In the genomic region with DNA sequence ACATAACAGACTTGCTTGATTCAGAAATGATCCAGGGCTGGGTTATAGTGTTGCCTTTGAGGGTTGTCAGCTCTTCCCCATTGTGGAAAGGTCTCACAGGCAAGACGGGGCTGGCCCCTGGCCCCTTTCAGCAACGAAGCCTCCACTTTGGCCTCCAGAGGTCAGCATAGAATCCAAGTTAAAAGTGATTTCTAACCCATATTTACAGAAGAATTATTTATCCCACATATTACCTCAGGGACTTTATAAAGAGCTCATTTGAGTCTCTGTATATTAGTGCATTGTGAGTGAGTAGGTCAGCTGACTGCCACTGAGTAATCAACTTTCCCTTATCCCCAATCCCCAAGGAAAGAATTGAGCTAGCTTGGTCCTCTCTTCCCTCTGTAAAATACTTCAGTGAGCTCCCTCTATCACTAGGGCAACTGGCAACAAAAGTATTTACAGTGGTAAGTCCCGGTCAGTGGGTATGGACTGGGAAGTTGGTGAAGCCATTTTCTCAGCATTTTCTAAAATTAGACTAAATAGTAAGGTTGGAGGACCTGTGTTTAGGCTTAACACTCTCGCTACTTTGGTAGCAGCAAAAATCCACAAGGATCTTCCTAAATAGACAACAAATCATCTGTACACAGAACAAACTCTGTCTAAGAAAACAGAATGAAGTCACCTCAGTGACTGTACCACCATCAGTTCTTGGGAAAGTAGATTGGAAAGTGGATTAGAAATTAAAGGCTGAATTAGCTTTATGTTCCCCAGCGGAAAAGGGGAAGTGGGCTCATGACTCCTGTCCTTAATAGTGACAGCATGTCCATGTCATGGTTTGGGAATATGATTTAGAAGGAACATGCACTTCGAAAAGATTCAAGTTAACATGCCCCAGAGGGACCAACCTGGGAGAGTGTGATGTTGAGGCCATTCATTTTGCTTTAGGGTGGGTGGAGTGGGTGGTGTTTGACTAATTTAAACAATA, we compare ENCODE assay signal across 17 cellular contexts.
DNase-seq lines count a peak whose midpoint lies in the region; TF ChIP-seq lines count a peak whose summit lies in the region.
"Had no signal": no experiment of that assay in that cellular context is flagged by ENCODE, and none has a peak within 500 bp of the region (broad histone marks: within the 10 kb centered on the region; RNA-seq: fewer than 3 reads in every experiment).

No MANE protein-coding gene starts in this region.

- TF ChIP-seq CTCF in neural progenitor cell (IDR thresholded peaks at IDR 0.05), result peak; percentile 47
- no peak for TF ChIP-seq CTCF in osteocyte (IDR thresholded peaks at IDR 0.05)

- peaks cover 96% of the 10 kb centered on the region for H3K4me1 ChIP-seq in neural progenitor cell
- H3K4me1 ChIP-seq: gastrocnemius medialis, thyroid gland had no signal

- H3F3A ChIP-seq in neural progenitor cell (ENCODE audit: low read depth), result peaks cover 76% of the 10 kb centered on the region

- H3K9me3 ChIP-seq in neural progenitor cell (ENCODE audit: low read depth), result no peaks in the 10 kb centered on the region
- H3K9me3 ChIP-seq: gastrocnemius medialis, MG63, thyroid gland had no signal

- H3K36me3 Mint-ChIP-seq in neural progenitor cell (no peaks in the 10 kb centered on the region), osteocyte (ENCODE audit: unreplicated experiment) (peaks cover 3% of the 10 kb centered on the region)
- H3K36me3 Mint-ChIP-seq: brain had no signal

- DNase-seq in NCI-H2107 treated with DMSO at 0.1 percent for 48 hours (lab: John Stamatoyannopoulos, UW; ENCODE audit: unreplicated experiment), result peak; percentile 49
- DNase-seq in NCI-H2107 (lab: John Stamatoyannopoulos, UW), result no peak
- peak; percentile 5 for DNase-seq in LHCN-M2 (ENCODE audit: low read depth)
- DNase-seq in SK-N-DZ (ENCODE audit: low spot score), result peak; percentile 44
- peak; percentile 47 for DNase-seq in neural progenitor cell (ENCODE audit: low spot score)
- no peak for DNase-seq in activated CD4-positive, alpha-beta T cell treated with anti-CD3 and anti-CD28 coated beads, Interleukin-2, amount 50 U/mL, for 1 hour
- DNase-seq in hippocampal formation (lab: John Stamatoyannopoulos, UW), result no peak
- DNase-seq in osteocyte (ENCODE audit: extremely low spot score, unreplicated experiment), result no peak
- DNase-seq: effector CD4-positive, alpha-beta T cell; gastrocnemius medialis; kidney glomerular epithelial cell; MG63; posterior cingulate gyrus; stimulated activated CD8-positive, alpha-beta memory T cell treated with anti-CD3 and anti-CD28 coated beads, Interleukin-4, amount 100 ng/mL, for 48 hours; T1000; thyroid gland had no signal

- H3K27me3 ChIP-seq in neural progenitor cell, result peaks cover 30% of the 10 kb centered on the region
- H3K27me3 ChIP-seq: gastrocnemius medialis, MG63, thyroid gland had no signal

- no peak overlapping the region for H3K27ac Mint-ChIP-seq in neural progenitor cell
- H3K27ac Mint-ChIP-seq in osteocyte (ENCODE audit: unreplicated experiment), result no peak overlapping the region

- H2AFZ ChIP-seq in neural progenitor cell (replicated peaks), result no peak overlapping the region

- H3K4me3 Mint-ChIP-seq in neural progenitor cell (no peak overlapping the region), osteocyte (ENCODE audit: unreplicated experiment) (no peak overlapping the region)

- H3K79me2 ChIP-seq in neural progenitor cell (ENCODE audit: low read depth), result no peaks in the 10 kb centered on the region

- no peak overlapping the region for H3K27ac ChIP-seq in neural progenitor cell
- H3K27ac ChIP-seq: gastrocnemius medialis, thyroid gland had no signal

- H3K9me3 Mint-ChIP-seq in neural progenitor cell (no peaks in the 10 kb centered on the region), osteocyte (ENCODE audit: unreplicated experiment) (no peaks in the 10 kb centered on the region)
- H3K9me3 Mint-ChIP-seq: brain had no signal

- peak overlapping the region; percentile 73 for H3K4me2 ChIP-seq in neural progenitor cell

- no peaks in the 10 kb centered on the region for H3K36me3 ChIP-seq in neural progenitor cell
- H3K36me3 ChIP-seq: gastrocnemius medialis, MG63, thyroid gland had no signal

- peaks cover 19% of the 10 kb centered on the region for H4K20me1 ChIP-seq in neural progenitor cell (ENCODE audit: low read depth)

- no peak overlapping the region for H3K4me3 ChIP-seq in neural progenitor cell
- H3K4me3 ChIP-seq: gastrocnemius medialis, MG63, thyroid gland had no signal

- no peak overlapping the region for H3K9ac ChIP-seq in neural progenitor cell

- peaks cover 51% of the 10 kb centered on the region for H3K4me1 Mint-ChIP-seq in neural progenitor cell
- H3K4me1 Mint-ChIP-seq in osteocyte (ENCODE audit: unreplicated experiment), result peaks cover 12% of the 10 kb centered on the region

- H3K27me3 Mint-ChIP-seq in neural progenitor cell (ENCODE audit: insufficient read depth, low read depth) (peaks cover 40% of the 10 kb centered on the region), osteocyte (ENCODE audit: unreplicated experiment) (peaks cover 40% of the 10 kb centered on the region)

Comparison
In these comparisons a context has a peak if more than half of its experiments do, and no peak if none do; other contexts are left out.
1. DNase-seq: peak in NCI-H2107 treated with DMSO at 0.1 percent for 48 hours (single experiment), LHCN-M2 (single experiment), SK-N-DZ (single experiment) and neural progenitor cell (single experiment); none in NCI-H2107 (single experiment), activated CD4-positive, alpha-beta T cell treated with anti-CD3 and anti-CD28 coated beads, Interleukin-2, amount 50 U/mL, for 1 hour (single experiment), hippocampal formation (0 of 2) and osteocyte (single experiment).